ENCODE assay signal across 14 cellular contexts in the genomic region with DNA sequence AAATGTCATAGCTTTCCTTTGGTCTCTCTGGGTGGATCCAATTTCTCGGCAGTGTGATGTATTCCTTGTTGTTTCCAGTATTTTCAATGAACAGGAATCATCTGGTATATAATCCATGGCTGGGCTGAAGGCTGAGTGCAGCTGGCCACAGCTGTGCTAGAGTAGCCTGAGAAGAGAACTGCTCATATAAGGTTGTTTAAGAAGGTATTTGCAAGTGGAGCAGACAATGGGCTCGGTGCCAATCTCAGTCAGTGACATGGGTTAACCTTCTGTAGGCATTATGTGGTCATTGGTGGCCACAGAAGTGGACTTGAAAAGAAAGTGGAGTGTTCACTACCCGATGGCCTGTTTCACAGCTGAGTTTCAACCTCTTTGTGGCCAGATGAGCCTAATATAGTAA.
DNase-seq lines count a peak whose midpoint lies in the region; ATAC-seq and TF ChIP-seq lines count a peak whose summit lies in the region.
"Had no signal": no experiment of that assay in that cellular context is flagged by ENCODE, and none has a peak within 500 bp of the region (broad histone marks: within the 10 kb centered on the region; RNA-seq: fewer than 3 reads in every experiment).

No MANE protein-coding gene starts in this region.

- ATAC-seq in GM18867 (IDR thresholded peaks at IDR 0.05; ENCODE audit: unreplicated experiment): peak; percentile 60
- peak; percentile 52 to 65 for ATAC-seq in right cardiac atrium
- no peak for ATAC-seq in CD8-positive, alpha-beta T cell
- ATAC-seq in esophagus mucosa: no peak
- ATAC-seq: activated CD4-positive, CD25-positive, alpha-beta regulatory T cell treated with anti-CD3 and anti-CD28 coated beads, Interleukin-2, amount 50 U/mL, for 24 hours; right lobe of liver had no signal

- no peaks in the 10 kb centered on the region for H3K9me3 Mint-ChIP-seq in CD8-positive, alpha-beta T cell

- DNase-seq in astrocyte of the spinal cord (ENCODE audit: low read depth, low spot score) (peak; percentile 70), right cardiac atrium (peak; percentile 41 to 65 (median 60)), sigmoid colon (peak; percentile 83), NCI-H2107 treated with DMSO at 0.1 percent for 48 hours (lab: John Stamatoyannopoulos, UW; ENCODE audit: unreplicated experiment) (no peak), NCI-H1694 treated with DMSO at 0.1 percent for 48 hours (lab: John Stamatoyannopoulos, UW) (no peak)
- no peak for DNase-seq in CD8-positive, alpha-beta T cell
- DNase-seq: activated naive CD4-positive, alpha-beta T cell; C1 segment of cervical spinal cord; NCI-H2107; right lobe of liver; SIG-M5 had no signal

- intact Hi-C loops in right cardiac atrium (cut with DNase I) (no loop called here), sigmoid colon (cut with DNase I) (no loop called here)
- intact Hi-C loops in CD8-positive, alpha-beta T cell (cut with DNase I, micrococcal nuclease): no loop called here

- TF ChIP-seq CTCF in astrocyte of the spinal cord (IDR thresholded peaks at IDR 0.05; ENCODE audit: low read depth, low read length): no peak
- TF ChIP-seq CTCF in sigmoid colon (IDR thresholded peaks at IDR 0.05): no peak
- TF ChIP-seq CTCF in CD8-positive, alpha-beta T cell (IDR thresholded peaks at IDR 0.05): no peak

- H3K4me3 ChIP-seq in astrocyte of the spinal cord (ENCODE audit: low read depth, low read length) (no peak overlapping the region), right cardiac atrium (ENCODE audit: low read length) (no peak overlapping the region), sigmoid colon (no peak overlapping the region)
- no peak overlapping the region for H3K4me3 ChIP-seq in CD8-positive, alpha-beta T cell (ENCODE audit: low read depth, low read length)
- H3K4me3 ChIP-seq: right lobe of liver had no signal

- no peak overlapping the region for H3K27ac Mint-ChIP-seq in CD8-positive, alpha-beta T cell

- no peaks in the 10 kb centered on the region for H3K36me3 ChIP-seq in sigmoid colon
- no peaks in the 10 kb centered on the region for H3K36me3 ChIP-seq in CD8-positive, alpha-beta T cell (ENCODE audit: insufficient read depth, low read length)
- H3K36me3 ChIP-seq: right lobe of liver had no signal

- H3K9me3 ChIP-seq in right cardiac atrium (ENCODE audit: control insufficient read depth, low read length) (no peaks in the 10 kb centered on the region), sigmoid colon (no peaks in the 10 kb centered on the region)
- no peaks in the 10 kb centered on the region for H3K9me3 ChIP-seq in CD8-positive, alpha-beta T cell (ENCODE audit: low read length)
- H3K9me3 ChIP-seq: right lobe of liver had no signal

- CTCF ChIA-PET in CD8-positive, alpha-beta T cell (lab: Charles Lee): no interaction called here

- 56% methylated on average over 3 of the region's 3 CpGs for WGBS in right cardiac atrium
- WGBS in sigmoid colon, 2 donors: 67 to 72% methylated on average over 3 of the region's 3 CpGs

- in situ Hi-C loops in astrocyte of the spinal cord (cut with HindIII; ENCODE audit: low sequenced_read_pairs): no loop called here

- TF ChIP-seq EP300 in sigmoid colon (IDR thresholded peaks at IDR 0.05): no peak

- no peak overlapping the region for H3K4me3 Mint-ChIP-seq in CD8-positive, alpha-beta T cell

- peaks cover 2% of the 10 kb centered on the region for H3K27me3 Mint-ChIP-seq in CD8-positive, alpha-beta T cell (ENCODE audit: low read depth)

- H3K27me3 ChIP-seq in right cardiac atrium (ENCODE audit: control insufficient read depth, insufficient read depth): no peaks in the 10 kb centered on the region
- H3K27me3 ChIP-seq in sigmoid colon: no peaks in the 10 kb centered on the region
- H3K27me3 ChIP-seq in CD8-positive, alpha-beta T cell (ENCODE audit: insufficient read depth, low read length): no peaks in the 10 kb centered on the region
- H3K27me3 ChIP-seq: right lobe of liver had no signal

- no peak for TF ChIP-seq POLR2A in sigmoid colon (IDR thresholded peaks at IDR 0.05)

- no peaks in the 10 kb centered on the region for H3K36me3 Mint-ChIP-seq in CD8-positive, alpha-beta T cell

- peaks cover 6% of the 10 kb centered on the region for H3K4me1 ChIP-seq in right cardiac atrium (ENCODE audit: control insufficient read depth, insufficient read depth, low read length)
- H3K4me1 ChIP-seq in sigmoid colon: peaks cover 0 to 48% (median 34%) of the 10 kb centered on the region in 4 donors
- H3K4me1 ChIP-seq in CD8-positive, alpha-beta T cell (ENCODE audit: insufficient read depth, low read length): no peaks in the 10 kb centered on the region
- H3K4me1 ChIP-seq: right lobe of liver had no signal

- no peaks in the 10 kb centered on the region for H3K4me1 Mint-ChIP-seq in CD8-positive, alpha-beta T cell (ENCODE audit: low read depth)

- H3K27ac ChIP-seq in right cardiac atrium (ENCODE audit: low read length) (peak overlapping the region; percentile 72), sigmoid colon (peak overlapping the region; percentile 24 to 83 (median 72))
- H3K27ac ChIP-seq in CD8-positive, alpha-beta T cell (ENCODE audit: low read depth, low read length): no peak overlapping the region
- H3K27ac ChIP-seq: right lobe of liver had no signal

- POLR2A ChIA-PET in CD8-positive, alpha-beta T cell (lab: Charles Lee): no interaction called here

Comparison
In these comparisons a context has a peak if more than half of its experiments do, and no peak if none do; other contexts are left out.
1. ATAC-seq: peak in GM18867 (single experiment) and right cardiac atrium (2 of 2); none in CD8-positive, alpha-beta T cell (single experiment) and esophagus mucosa (single experiment).
2. DNase-seq: peak in astrocyte of the spinal cord (single experiment), right cardiac atrium (3 of 3) and sigmoid colon (single experiment); none in CD8-positive, alpha-beta T cell (0 of 7), NCI-H2107 treated with DMSO at 0.1 percent for 48 hours (single experiment) and NCI-H1694 treated with DMSO at 0.1 percent for 48 hours (single experiment).